ENCODE assay signal across 22 cellular contexts in genomic region chr1:66613187-66613586, GRCh38.
"Had no signal": no experiment of that assay in that cellular context is flagged by ENCODE, and none has a peak within 500 bp of the region (broad histone marks: within the 10 kb centered on the region; RNA-seq: fewer than 3 reads in every experiment).

No MANE protein-coding gene starts in this region.

- H3K27ac ChIP-seq: cardiac muscle cell, esophagus squamous epithelium, foreskin keratinocyte, lower lobe of right lung, right lobe of liver, stomach, suprapubic skin, transverse colon had no signal

- H3K4me3 Mint-ChIP-seq: activated CD4-positive, alpha-beta T cell treated with anti-CD3 and anti-CD28 coated beads, Interleukin-2, amount 10 ng/mL, durations not matched to agents 24 days and 14 days; activated CD8-positive, alpha-beta memory T cell treated with anti-CD3 and anti-CD28 coated beads, Interleukin-2, amount 10 ng/mL, durations not matched to agents 7 days and 5 days; activated CD8-positive, alpha-beta T cell treated with anti-CD3 and anti-CD28 coated beads for 36 hours; activated naive CD4-positive, alpha-beta T cell treated with anti-CD3 and anti-CD28 coated beads, Interleukin-2, amount 10 ng/mL, durations not matched to agents 7 days and 5 days; naive B cell; neural crest cell; stimulated activated memory B cell treated with anti-CD40 and anti-IgM and Interleukin-4, amounts not matched to agents 10 μg/mL and 1 μg/mL and 100 μg/mL, for 72 hours; T-helper 17 cell had no signal

- H3K4me1 Mint-ChIP-seq: activated CD4-positive, alpha-beta T cell treated with anti-CD3 and anti-CD28 coated beads, Interleukin-2, amount 10 ng/mL, durations not matched to agents 24 days and 14 days; activated CD8-positive, alpha-beta memory T cell treated with anti-CD3 and anti-CD28 coated beads, Interleukin-2, amount 10 ng/mL, durations not matched to agents 7 days and 5 days; activated naive CD4-positive, alpha-beta T cell treated with anti-CD3 and anti-CD28 coated beads, Interleukin-2, amount 10 ng/mL, durations not matched to agents 7 days and 5 days; naive B cell; neural crest cell; stimulated activated memory B cell treated with anti-CD40 and anti-IgM and Interleukin-4, amounts not matched to agents 10 μg/mL and 1 μg/mL and 100 μg/mL, for 72 hours had no signal

- H3K9me3 Mint-ChIP-seq: activated CD4-positive, alpha-beta T cell treated with anti-CD3 and anti-CD28 coated beads, Interleukin-2, amount 10 ng/mL, durations not matched to agents 24 days and 14 days; activated CD8-positive, alpha-beta T cell treated with anti-CD3 and anti-CD28 coated beads for 36 hours; activated naive CD4-positive, alpha-beta T cell treated with anti-CD3 and anti-CD28 coated beads, Interleukin-2, amount 10 ng/mL, durations not matched to agents 7 days and 5 days; naive B cell; neural crest cell; stimulated activated memory B cell treated with anti-CD40 and anti-IgM and Interleukin-4, amounts not matched to agents 10 μg/mL and 1 μg/mL and 100 μg/mL, for 72 hours had no signal

- H3K27me3 ChIP-seq: cardiac muscle cell, esophagus squamous epithelium, right lobe of liver, stomach, suprapubic skin, transverse colon had no signal

- H3K36me3 ChIP-seq: cardiac muscle cell, esophagus squamous epithelium, lower lobe of right lung, right lobe of liver, stomach, suprapubic skin, transverse colon had no signal

- H3K4me3 ChIP-seq: cardiac muscle cell, esophagus squamous epithelium, lower lobe of right lung, right lobe of liver, smooth muscle cell, stomach, suprapubic skin, transverse colon had no signal

- H3K4me1 ChIP-seq: esophagus squamous epithelium, foreskin keratinocyte, lower lobe of right lung, right lobe of liver, stomach, suprapubic skin, transverse colon had no signal

- DNase-seq: activated CD4-positive, alpha-beta T cell treated with anti-CD3 and anti-CD28 coated beads, Interleukin-2, amount 10 ng/mL, durations not matched to agents 24 days and 14 days; activated CD8-positive, alpha-beta memory T cell treated with anti-CD3 and anti-CD28 coated beads, Interleukin-2, amount 10 ng/mL, durations not matched to agents 7 days and 5 days; activated CD8-positive, alpha-beta T cell treated with anti-CD3 and anti-CD28 coated beads for 36 hours; activated effector memory CD4-positive, alpha-beta T cell treated with anti-CD3 and anti-CD28 coated beads, Interleukin-2, amount 50 U/mL, for 16 hours; activated naive CD4-positive, alpha-beta T cell treated with anti-CD3 and anti-CD28 coated beads, Interleukin-2, amount 10 ng/mL, durations not matched to agents 7 days and 5 days; activated T-cell treated with anti-CD3 and anti-CD28 coated beads for 4 hours; esophagus squamous epithelium; foreskin keratinocyte; lower lobe of right lung; naive B cell; occipital lobe; posterior cingulate gyrus; right lobe of liver; stimulated activated CD4-positive, alpha-beta T cell treated with anti-CD3 and anti-CD28 coated beads, Interleukin-15, amount 100 ng/mL, for 24 hours; stomach; T-helper 17 cell; transverse colon had no signal

- H3K36me3 Mint-ChIP-seq: activated CD8-positive, alpha-beta memory T cell treated with anti-CD3 and anti-CD28 coated beads, Interleukin-2, amount 10 ng/mL, durations not matched to agents 7 days and 5 days; activated naive CD4-positive, alpha-beta T cell treated with anti-CD3 and anti-CD28 coated beads, Interleukin-2, amount 10 ng/mL, durations not matched to agents 7 days and 5 days; naive B cell; stimulated activated memory B cell treated with anti-CD40 and anti-IgM and Interleukin-4, amounts not matched to agents 10 μg/mL and 1 μg/mL and 100 μg/mL, for 72 hours had no signal

- H3K27ac Mint-ChIP-seq: activated CD4-positive, alpha-beta T cell treated with anti-CD3 and anti-CD28 coated beads, Interleukin-2, amount 10 ng/mL, durations not matched to agents 24 days and 14 days; activated CD8-positive, alpha-beta memory T cell treated with anti-CD3 and anti-CD28 coated beads, Interleukin-2, amount 10 ng/mL, durations not matched to agents 7 days and 5 days; activated CD8-positive, alpha-beta T cell treated with anti-CD3 and anti-CD28 coated beads for 36 hours; activated naive CD4-positive, alpha-beta T cell treated with anti-CD3 and anti-CD28 coated beads, Interleukin-2, amount 10 ng/mL, durations not matched to agents 7 days and 5 days; naive B cell; stimulated activated memory B cell treated with anti-CD40 and anti-IgM and Interleukin-4, amounts not matched to agents 10 μg/mL and 1 μg/mL and 100 μg/mL, for 72 hours; T-helper 17 cell had no signal

- H3K9me3 ChIP-seq: esophagus squamous epithelium, lower lobe of right lung, right lobe of liver, stomach, suprapubic skin, transverse colon had no signal
